Comparison of ENCODE assay signal across 1 cellular context in the genomic region with DNA sequence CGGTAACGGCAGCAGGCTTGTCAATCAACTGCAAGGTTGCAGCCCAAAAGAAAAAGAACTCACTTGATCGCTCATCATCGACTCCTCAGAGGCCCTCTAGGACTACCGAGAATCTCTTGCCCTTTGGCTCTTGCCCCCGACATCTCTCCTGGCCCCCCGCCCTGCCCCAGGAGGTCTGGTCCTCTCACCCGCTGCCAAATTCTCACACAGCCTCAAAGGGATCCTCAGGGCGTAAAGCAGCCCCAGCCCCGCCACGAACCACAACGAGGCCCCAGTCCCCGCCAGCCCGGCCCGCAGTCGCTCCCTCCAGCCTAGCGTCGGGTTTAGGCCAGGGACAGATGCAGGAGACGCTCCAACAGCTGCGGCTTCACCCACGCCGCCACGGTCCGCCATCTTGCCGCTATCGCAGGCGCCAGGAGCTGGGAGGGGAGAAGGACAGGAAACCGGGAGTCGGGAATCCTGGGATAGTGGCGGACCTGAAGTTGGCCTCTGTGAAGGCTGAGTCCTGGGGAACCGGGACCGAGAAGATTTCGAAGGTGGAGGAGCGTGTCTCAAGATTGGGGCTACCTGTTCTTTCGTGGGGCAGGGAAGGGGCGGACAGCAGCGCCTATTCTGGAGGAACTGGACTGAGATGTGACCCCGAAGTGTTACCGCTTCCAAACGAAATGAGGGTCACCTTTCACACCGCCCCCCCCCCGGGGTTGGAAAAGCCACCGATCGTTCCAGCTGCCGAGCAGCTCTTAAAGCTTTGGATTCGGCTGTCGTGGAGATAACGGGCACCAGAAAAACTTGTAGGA.
TF ChIP-seq lines count a peak whose summit lies in the region.

ST7L (minus strand) TSS at position 421 of the 797 bp plus-strand sequence; CDS start at position 393, 28 bp downstream.

TF ChIP-seq in K562, 482 proteins besides CTCF, POLR2A, EP300 and RAD21 (continued from another document and continues in another):
- TF ChIP-seq CHD7 (IDR thresholded peaks at IDR 0.05; ENCODE audit: low read depth, low read length) (no peak), DNMT1 (IDR thresholded peaks at IDR 0.05) (no peak), TRIM28 (IDR thresholded peaks at IDR 0.05) (no peak), MCM3 (IDR thresholded peaks at IDR 0.05) (no peak), GTF2A2 (tag; IDR thresholded peaks at IDR 0.05) (no peak; the same call in 1 of the 2 replicates), E2F3 (CRISPR knock-in tag; IDR thresholded peaks at IDR 0.05) (no peak), BCL6 (CRISPR knock-in tag; IDR thresholded peaks at IDR 0.05) (no peak), KDM4B (IDR thresholded peaks at IDR 0.05; ENCODE audit: borderline replicate concordance in 2 of 2, low read depth in 1 of 2) (no peak; a peak in 1 of 4 replicates), YY1 (IDR thresholded peaks at IDR 0.05; ENCODE audit: borderline replicate concordance in 1 of 3, control insufficient read depth in 1 of 3, extremely low read depth in 1 of 3, insufficient read depth in 3 of 3, insufficient read length in 1 of 3, insufficient replicate concordance in 2 of 3, low read depth in 1 of 3, low read length in 2 of 3) (peak; percentile 86 to 97 (median 93)), ATF6 (CRISPR knock-in tag; IDR thresholded peaks at IDR 0.05) (no peak), NUFIP1 (IDR thresholded peaks at IDR 0.05; ENCODE audit: partially characterized antibody) (no peak), ZNF408 (CRISPR knock-in tag; IDR thresholded peaks at IDR 0.05; ENCODE audit: low read depth) (no peak), ZNF740 (CRISPR knock-in tag; IDR thresholded peaks at IDR 0.05) (no peak; the same call in 1 of the 2 replicates), ZNF740 (tag; IDR thresholded peaks at IDR 0.05) (peak in 1 of 2 experiments; percentile 67; a peak in 1 of 4 replicates), RBM15 (IDR thresholded peaks at IDR 0.05; ENCODE audit: insufficient read depth, low read length) (no peak), ARNT (IDR thresholded peaks at IDR 0.05) (peak in 1 of 2 experiments; percentile 23; a peak in 1 of 4 replicates), E2F8 (IDR thresholded peaks at IDR 0.05; ENCODE audit: low read depth, partially characterized antibody) (no peak), ZNF445 (CRISPR knock-in tag; IDR thresholded peaks at IDR 0.05; ENCODE audit: low read depth) (no peak), ETS1 (conservative IDR thresholded peaks at IDR 0.05; ENCODE audit: control insufficient read depth, low read depth, low read length) (no peak), DIDO1 (tag; IDR thresholded peaks at IDR 0.05; ENCODE audit: low read depth) (no peak), ZBTB2 (IDR thresholded peaks at IDR 0.05) (no peak), MEF2D (tag; conservative IDR thresholded peaks at IDR 0.05; ENCODE audit: low read depth) (no peak)
- TF ChIP-seq, protein P1, sequence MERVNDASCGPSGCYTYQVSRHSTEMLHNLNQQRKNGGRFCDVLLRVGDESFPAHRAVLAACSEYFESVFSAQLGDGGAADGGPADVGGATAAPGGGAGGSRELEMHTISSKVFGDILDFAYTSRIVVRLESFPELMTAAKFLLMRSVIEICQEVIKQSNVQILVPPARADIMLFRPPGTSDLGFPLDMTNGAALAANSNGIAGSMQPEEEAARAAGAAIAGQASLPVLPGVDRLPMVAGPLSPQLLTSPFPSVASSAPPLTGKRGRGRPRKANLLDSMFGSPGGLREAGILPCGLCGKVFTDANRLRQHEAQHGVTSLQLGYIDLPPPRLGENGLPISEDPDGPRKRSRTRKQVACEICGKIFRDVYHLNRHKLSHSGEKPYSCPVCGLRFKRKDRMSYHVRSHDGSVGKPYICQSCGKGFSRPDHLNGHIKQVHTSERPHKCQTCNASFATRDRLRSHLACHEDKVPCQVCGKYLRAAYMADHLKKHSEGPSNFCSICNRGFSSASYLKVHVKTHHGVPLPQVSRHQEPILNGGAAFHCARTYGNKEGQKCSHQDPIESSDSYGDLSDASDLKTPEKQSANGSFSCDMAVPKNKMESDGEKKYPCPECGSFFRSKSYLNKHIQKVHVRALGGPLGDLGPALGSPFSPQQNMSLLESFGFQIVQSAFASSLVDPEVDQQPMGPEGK (CRISPR knock-in tag; IDR thresholded peaks at IDR 0.05; ENCODE audit: borderline replicate concordance), result no peak
- TF ChIP-seq, protein P2, sequence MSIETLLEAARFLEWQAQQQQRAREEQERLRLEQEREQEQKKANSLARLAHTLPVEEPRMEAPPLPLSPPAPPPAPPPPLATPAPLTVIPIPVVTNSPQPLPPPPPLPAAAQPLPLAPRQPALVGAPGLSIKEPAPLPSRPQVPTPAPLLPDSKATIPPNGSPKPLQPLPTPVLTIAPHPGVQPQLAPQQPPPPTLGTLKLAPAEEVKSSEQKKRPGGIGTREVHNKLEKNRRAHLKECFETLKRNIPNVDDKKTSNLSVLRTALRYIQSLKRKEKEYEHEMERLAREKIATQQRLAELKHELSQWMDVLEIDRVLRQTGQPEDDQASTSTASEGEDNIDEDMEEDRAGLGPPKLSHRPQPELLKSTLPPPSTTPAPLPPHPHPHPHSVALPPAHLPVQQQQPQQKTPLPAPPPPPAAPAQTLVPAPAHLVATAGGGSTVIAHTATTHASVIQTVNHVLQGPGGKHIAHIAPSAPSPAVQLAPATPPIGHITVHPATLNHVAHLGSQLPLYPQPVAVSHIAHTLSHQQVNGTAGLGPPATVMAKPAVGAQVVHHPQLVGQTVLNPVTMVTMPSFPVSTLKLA (conservative IDR thresholded peaks at IDR 0.05), result no peak; a peak in 2 of 4 replicates
